ENCODE assay signal across 8 cellular contexts in the genomic region with DNA sequence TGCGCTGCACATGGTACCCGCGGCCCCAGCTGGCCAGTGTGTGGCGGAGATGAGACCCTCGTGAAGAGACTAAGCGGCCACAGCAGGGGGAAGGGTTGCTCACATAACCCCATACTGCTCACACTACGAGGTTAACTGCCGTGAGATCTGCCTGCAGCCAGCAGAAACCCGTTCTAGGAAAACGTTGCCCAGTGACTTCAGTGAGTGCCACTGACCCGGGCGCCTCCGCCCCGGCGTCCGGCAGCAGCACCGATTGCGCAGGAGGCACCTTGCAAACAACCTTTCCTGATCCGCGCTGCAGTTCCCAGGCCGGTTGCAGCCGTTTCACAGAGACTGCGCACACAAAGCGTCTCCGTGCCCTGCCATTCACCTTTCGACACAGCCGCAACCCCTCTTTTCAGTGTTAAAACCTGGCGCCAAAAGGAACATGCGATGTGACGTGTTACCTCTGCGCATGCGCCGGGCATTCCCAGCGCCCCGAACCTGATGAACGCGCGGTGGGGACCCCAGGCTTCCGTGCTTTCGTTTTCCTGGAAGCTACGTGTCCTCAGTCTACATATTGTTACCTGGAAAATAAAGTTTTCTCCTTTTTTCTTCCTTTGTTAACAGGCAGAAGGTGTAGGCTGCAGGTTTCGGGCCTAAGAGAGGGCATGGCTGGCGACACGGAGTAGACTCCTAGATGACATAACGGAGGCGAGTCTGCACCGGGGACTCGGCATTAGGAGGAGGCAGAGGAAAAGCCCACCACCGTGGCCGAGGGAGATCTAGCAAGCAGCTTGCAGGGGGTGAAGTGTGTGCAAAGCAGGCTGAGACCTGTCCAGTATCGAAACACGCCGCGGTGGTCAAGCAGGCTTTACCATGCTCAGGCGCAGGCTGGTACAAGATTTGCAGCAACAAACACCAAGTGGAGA. TPM values are rescaled to one million over a fixed set of nuclear protein-coding genes. Genes with fewer than 3 reads are reported as not detected.
A peak's percentile ranks its signal among the peaks of the same experiment; 100 is the strongest.
DNase-seq lines count a peak whose midpoint lies in the region; ATAC-seq and TF ChIP-seq lines count a peak whose summit lies in the region.

No MANE protein-coding gene starts in this region.

- H3K27me3 Mint-ChIP-seq in activated T-cell treated with anti-CD3 and anti-CD28 coated beads, Interleukin-2, amount 50 U/mL, for 24 hours: no peaks in the 10 kb centered on the region
- H3K27me3 Mint-ChIP-seq in natural killer cell (ENCODE audit: low read depth in 2 of 2): no peaks in the 10 kb centered on the region

- CTCF ChIA-PET in OCI-LY7 (lab: Charles Lee; ENCODE audit: unreplicated experiment): interaction anchor here (1.2 kb wide), 1 partner anchor 10 kb away, joined by 4 read pairs; a partner anchor contains a TSS

- no peaks in the 10 kb centered on the region for H3K27me3 ChIP-seq in BLaER1

- H3K4me1 ChIP-seq in BLaER1: peaks cover 35% of the 10 kb centered on the region
- H3K4me1 ChIP-seq in OCI-LY7 (ENCODE audit: insufficient read depth, low read length, poor library complexity, severe bottlenecking): peaks cover 16% of the 10 kb centered on the region

- no peaks in the 10 kb centered on the region for H3K9me3 Mint-ChIP-seq in activated T-cell treated with anti-CD3 and anti-CD28 coated beads, Interleukin-2, amount 50 U/mL, for 24 hours
- no peaks in the 10 kb centered on the region for H3K9me3 Mint-ChIP-seq in natural killer cell

- H3K4me1 Mint-ChIP-seq in activated T-cell treated with anti-CD3 and anti-CD28 coated beads, Interleukin-2, amount 50 U/mL, for 24 hours (ENCODE audit: low read depth): peaks cover 56% of the 10 kb centered on the region
- peaks cover 38 to 39% of the 10 kb centered on the region in 2 donors for H3K4me1 Mint-ChIP-seq in natural killer cell

- peaks cover 61% of the 10 kb centered on the region; the same call in 1 of the 2 replicates for H3K79me2 ChIP-seq in OCI-LY7 (ENCODE audit: insufficient read depth, low read depth, low read length)

- H3K36me3 ChIP-seq in BLaER1: peaks cover 5% of the 10 kb centered on the region; the same call in 1 of the 2 replicates
- peaks cover 38% of the 10 kb centered on the region for H3K36me3 ChIP-seq in OCI-LY7 (ENCODE audit: insufficient read depth, low read length)

- H3K4me3 Mint-ChIP-seq in activated T-cell treated with anti-CD3 and anti-CD28 coated beads, Interleukin-2, amount 50 U/mL, for 24 hours: peak overlapping the region; percentile 89
- peak overlapping the region; percentile 93 for H3K4me3 Mint-ChIP-seq in natural killer cell

- peak overlapping the region; percentile 90 for H3K27ac ChIP-seq in BLaER1
- H3K27ac ChIP-seq in OCI-LY7 (ENCODE audit: low read depth, low read length, poor library complexity, severe bottlenecking): no peak overlapping the region

- ATAC-seq in GM19351 (IDR thresholded peaks at IDR 0.05; ENCODE audit: unreplicated experiment) (peak; percentile 72), HG03565 (IDR thresholded peaks at IDR 0.05; ENCODE audit: unreplicated experiment) (peak; percentile 52), natural killer cell (peak; percentile 66 to 80 (median 73))

- H3K27ac Mint-ChIP-seq in activated T-cell treated with anti-CD3 and anti-CD28 coated beads, Interleukin-2, amount 50 U/mL, for 24 hours: peak overlapping the region; percentile 95
- H3K27ac Mint-ChIP-seq in natural killer cell: peak overlapping the region; percentile 91 to 98

- no peak for DNase-seq in OCI-LY7 (ENCODE audit: low spot score)
- DNase-seq in activated T-cell treated with anti-CD3 and anti-CD28 coated beads, Interleukin-2, amount 50 U/mL, for 24 hours: peak; percentile 86
- DNase-seq in fibroblast of gingiva (ENCODE audit: low read depth): peak; percentile 34
- DNase-seq in natural killer cell: peak; percentile 76
- DNase-seq in stimulated activated naive CD4-positive, alpha-beta T cell treated with Interleukin-2 at 50 U/mL for 16 hours (lab: John Stamatoyannopoulos, UW): peak; percentile 69

- BruUV-seq in OCI-LY7 (replicated peaks; lab: Mats Ljungman, UMichigan): no TSS peak

- H3K36me3 Mint-ChIP-seq in activated T-cell treated with anti-CD3 and anti-CD28 coated beads, Interleukin-2, amount 50 U/mL, for 24 hours (ENCODE audit: low read depth): peaks cover 53% of the 10 kb centered on the region
- H3K36me3 Mint-ChIP-seq in natural killer cell: no peaks in the 10 kb centered on the region

- H3K4me3 ChIP-seq in BLaER1: peak overlapping the region; percentile 74
- H3K4me3 ChIP-seq in OCI-LY7 (ENCODE audit: low read depth, low read length, poor library complexity, severe bottlenecking): no peak overlapping the region

- H3K9ac ChIP-seq in BLaER1: peak overlapping the region; percentile 83

- intact Hi-C loops in OCI-LY7 (cut with micrococcal nuclease; ENCODE audit: unreplicated experiment): no loop called here
- intact Hi-C loops in natural killer cell (cut with micrococcal nuclease): loop anchor here (1.0 to 2.0 kb wide), 2 partner anchors 9 to 33 kb away; a partner anchor contains a TSS

- H4K20me1 ChIP-seq in BLaER1 (peaks cover 44% of the 10 kb centered on the region; the same call in 1 of the 2 replicates), OCI-LY7 (ENCODE audit: insufficient read depth, low read length) (peaks cover 34% of the 10 kb centered on the region; the same call in 1 of the 2 replicates)

- no peaks in the 10 kb centered on the region for H3K9me2 ChIP-seq in OCI-LY7 (ENCODE audit: insufficient read depth, low read length)

- POLR2A ChIA-PET in OCI-LY7 (lab: Charles Lee): interaction anchor here (0.9 to 1.2 kb wide), 2 partner anchors 8 to 281 kb away, joined by 3 to 6 read pairs; no protein-coding TSS in a partner anchor

- TF ChIP-seq CTCF in OCI-LY7 (conservative IDR thresholded peaks at IDR 0.05; ENCODE audit: low read length) (no peak), natural killer cell (IDR thresholded peaks at IDR 0.05) (no peak)

- H3K4me2 ChIP-seq in BLaER1 (peak overlapping the region; percentile 99), OCI-LY7 (ENCODE audit: low read length) (peak overlapping the region; percentile 53; the same call in 1 of the 2 replicates)

- no peaks in the 10 kb centered on the region for H3K9me3 ChIP-seq in BLaER1
- no peaks in the 10 kb centered on the region for H3K9me3 ChIP-seq in OCI-LY7 (ENCODE audit: low read length)

- no peak overlapping the region for H2AFZ ChIP-seq in OCI-LY7 (ENCODE audit: low read length)

RNA-seq across cellular contexts. Expression of a gene that starts 8.9 kb away (rescaled TPM):
- total RNA-seq in OCI-LY7 (2014; rRNA removed; shearing (Covaris generic)): 33.0 and 39.7 TPM in 2 replicates
- total RNA-seq in OCI-LY7 (2022) (43.3 and 46.7 TPM in 2 replicates), natural killer cell (10 to 100 TPM; 71.1 to 84.7 (median 72.2) TPM)
